27 cellular contexts compared by ENCODE assay signal in genomic region chr10:120749032-120749431, GRCh38.
"Had no signal": no experiment of that assay in that cellular context is flagged by ENCODE, and none has a peak within 500 bp of the region (broad histone marks: within the 10 kb centered on the region; RNA-seq: fewer than 3 reads in every experiment).

No MANE protein-coding gene starts in this region.

- H3K36me3 ChIP-seq: brain microvascular endothelial cell, cardiac muscle cell, SJSA1 had no signal

- H3K27me3 ChIP-seq: brain microvascular endothelial cell, cardiac muscle cell had no signal

- H3K27ac ChIP-seq: brain microvascular endothelial cell, cardiac muscle cell, SJSA1 had no signal

- DNase-seq: activated B cell treated with CpG ODN at 0.5 μM for 24 hours; activated CD4-positive, alpha-beta memory T cell treated with anti-CD3 and anti-CD28 coated beads, Interleukin-2, amount 10 ng/mL, durations not matched to agents 7 days and 5 days; activated CD4-positive, alpha-beta T cell treated with anti-CD3 and anti-CD28 coated beads for 1 hour; activated CD4-positive, alpha-beta T cell treated with anti-CD3 and anti-CD28 coated beads, Interleukin-2, amount 50 U/mL, for 1 hour; activated gamma-delta T cell treated with Interleukin-2 at 50 U/mL for 16 hours; activated naive CD4-positive, alpha-beta T cell treated with anti-CD3 and anti-CD28 coated beads, Interleukin-2, amount 10 ng/mL, durations not matched to agents 7 days and 5 days; activated naive CD8-positive, alpha-beta T cell treated with anti-CD3 and anti-CD28 coated beads for 36 hours; activated T-cell treated with anti-CD3 and anti-CD28 coated beads, Interleukin-2, amount 50 U/mL, for 72 hours; brain microvascular endothelial cell; Karpas-422; MM.1S; NCI-H1105 treated with DMSO at 0.1 percent for 48 hours; NCI-H1436 treated with DMSO at 0.1 percent for 48 hours; NCI-H1930; NCI-H2107; NCI-H2171 treated with DMSO at 0.1 percent for 48 hours; NCI-H345; NCI-H510A; NCI-H526 treated with DMSO at 0.1 percent for 48 hours; PC-3; SHP77; T-cell; T-helper 2 cell; T1000 had no signal

- H3K4me3 ChIP-seq: cardiac muscle cell, K562, SJSA1 had no signal

- H3K9me3 ChIP-seq: SJSA1 had no signal

- ATAC-seq: activated T-cell treated with anti-CD3 and anti-CD28 coated beads, Interleukin-2, amount 50 U/mL, for 72 hours; K562; PC-3; T-cell had no signal
